Comparison of ENCODE assay signal across 1 cellular context in the genomic region with DNA sequence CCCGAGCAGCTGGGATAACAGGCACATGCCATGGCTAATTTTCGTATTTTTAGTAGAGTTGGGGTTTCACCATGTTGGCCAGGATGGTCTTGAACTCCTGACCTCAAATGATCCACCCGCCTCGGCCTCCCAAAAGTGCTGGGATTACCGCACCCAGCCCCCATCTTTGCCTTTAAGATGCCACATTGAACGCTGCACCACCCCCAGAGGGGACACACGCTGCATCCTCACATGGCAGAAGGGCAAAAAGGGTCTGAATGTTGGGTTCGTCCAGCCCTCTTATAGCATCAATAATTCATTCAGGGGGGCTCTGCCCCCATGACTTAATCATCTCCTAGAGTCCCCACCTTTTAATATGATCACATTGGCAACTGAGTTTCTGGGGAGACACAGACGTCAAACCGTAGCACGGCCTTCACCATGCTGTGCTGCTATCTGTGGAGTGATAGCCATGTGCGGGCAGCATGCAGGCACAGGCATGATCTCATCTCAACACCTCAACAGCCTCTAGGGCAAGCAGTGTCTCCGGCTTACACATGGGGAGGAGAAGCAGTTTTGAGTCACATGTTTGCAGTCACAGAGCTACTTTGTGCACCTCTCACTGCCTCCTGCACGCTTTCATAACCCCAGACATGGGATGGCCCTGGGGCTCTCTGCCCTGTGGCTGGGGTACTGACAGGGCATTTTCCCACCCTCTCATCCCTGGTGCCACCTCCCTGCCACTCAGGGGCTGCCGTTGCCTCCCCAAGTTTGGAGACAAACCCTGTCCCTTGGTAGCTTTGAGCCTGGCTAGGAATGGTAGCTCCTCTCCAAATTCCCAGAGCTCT.
TF ChIP-seq lines count a peak whose summit lies in the region.

No MANE protein-coding gene starts in this region.

TF ChIP-seq in GM23338, 12 proteins besides CTCF, POLR2A, EP300 and RAD21 (continued from another document):
- TF ChIP-seq, protein P1, sequence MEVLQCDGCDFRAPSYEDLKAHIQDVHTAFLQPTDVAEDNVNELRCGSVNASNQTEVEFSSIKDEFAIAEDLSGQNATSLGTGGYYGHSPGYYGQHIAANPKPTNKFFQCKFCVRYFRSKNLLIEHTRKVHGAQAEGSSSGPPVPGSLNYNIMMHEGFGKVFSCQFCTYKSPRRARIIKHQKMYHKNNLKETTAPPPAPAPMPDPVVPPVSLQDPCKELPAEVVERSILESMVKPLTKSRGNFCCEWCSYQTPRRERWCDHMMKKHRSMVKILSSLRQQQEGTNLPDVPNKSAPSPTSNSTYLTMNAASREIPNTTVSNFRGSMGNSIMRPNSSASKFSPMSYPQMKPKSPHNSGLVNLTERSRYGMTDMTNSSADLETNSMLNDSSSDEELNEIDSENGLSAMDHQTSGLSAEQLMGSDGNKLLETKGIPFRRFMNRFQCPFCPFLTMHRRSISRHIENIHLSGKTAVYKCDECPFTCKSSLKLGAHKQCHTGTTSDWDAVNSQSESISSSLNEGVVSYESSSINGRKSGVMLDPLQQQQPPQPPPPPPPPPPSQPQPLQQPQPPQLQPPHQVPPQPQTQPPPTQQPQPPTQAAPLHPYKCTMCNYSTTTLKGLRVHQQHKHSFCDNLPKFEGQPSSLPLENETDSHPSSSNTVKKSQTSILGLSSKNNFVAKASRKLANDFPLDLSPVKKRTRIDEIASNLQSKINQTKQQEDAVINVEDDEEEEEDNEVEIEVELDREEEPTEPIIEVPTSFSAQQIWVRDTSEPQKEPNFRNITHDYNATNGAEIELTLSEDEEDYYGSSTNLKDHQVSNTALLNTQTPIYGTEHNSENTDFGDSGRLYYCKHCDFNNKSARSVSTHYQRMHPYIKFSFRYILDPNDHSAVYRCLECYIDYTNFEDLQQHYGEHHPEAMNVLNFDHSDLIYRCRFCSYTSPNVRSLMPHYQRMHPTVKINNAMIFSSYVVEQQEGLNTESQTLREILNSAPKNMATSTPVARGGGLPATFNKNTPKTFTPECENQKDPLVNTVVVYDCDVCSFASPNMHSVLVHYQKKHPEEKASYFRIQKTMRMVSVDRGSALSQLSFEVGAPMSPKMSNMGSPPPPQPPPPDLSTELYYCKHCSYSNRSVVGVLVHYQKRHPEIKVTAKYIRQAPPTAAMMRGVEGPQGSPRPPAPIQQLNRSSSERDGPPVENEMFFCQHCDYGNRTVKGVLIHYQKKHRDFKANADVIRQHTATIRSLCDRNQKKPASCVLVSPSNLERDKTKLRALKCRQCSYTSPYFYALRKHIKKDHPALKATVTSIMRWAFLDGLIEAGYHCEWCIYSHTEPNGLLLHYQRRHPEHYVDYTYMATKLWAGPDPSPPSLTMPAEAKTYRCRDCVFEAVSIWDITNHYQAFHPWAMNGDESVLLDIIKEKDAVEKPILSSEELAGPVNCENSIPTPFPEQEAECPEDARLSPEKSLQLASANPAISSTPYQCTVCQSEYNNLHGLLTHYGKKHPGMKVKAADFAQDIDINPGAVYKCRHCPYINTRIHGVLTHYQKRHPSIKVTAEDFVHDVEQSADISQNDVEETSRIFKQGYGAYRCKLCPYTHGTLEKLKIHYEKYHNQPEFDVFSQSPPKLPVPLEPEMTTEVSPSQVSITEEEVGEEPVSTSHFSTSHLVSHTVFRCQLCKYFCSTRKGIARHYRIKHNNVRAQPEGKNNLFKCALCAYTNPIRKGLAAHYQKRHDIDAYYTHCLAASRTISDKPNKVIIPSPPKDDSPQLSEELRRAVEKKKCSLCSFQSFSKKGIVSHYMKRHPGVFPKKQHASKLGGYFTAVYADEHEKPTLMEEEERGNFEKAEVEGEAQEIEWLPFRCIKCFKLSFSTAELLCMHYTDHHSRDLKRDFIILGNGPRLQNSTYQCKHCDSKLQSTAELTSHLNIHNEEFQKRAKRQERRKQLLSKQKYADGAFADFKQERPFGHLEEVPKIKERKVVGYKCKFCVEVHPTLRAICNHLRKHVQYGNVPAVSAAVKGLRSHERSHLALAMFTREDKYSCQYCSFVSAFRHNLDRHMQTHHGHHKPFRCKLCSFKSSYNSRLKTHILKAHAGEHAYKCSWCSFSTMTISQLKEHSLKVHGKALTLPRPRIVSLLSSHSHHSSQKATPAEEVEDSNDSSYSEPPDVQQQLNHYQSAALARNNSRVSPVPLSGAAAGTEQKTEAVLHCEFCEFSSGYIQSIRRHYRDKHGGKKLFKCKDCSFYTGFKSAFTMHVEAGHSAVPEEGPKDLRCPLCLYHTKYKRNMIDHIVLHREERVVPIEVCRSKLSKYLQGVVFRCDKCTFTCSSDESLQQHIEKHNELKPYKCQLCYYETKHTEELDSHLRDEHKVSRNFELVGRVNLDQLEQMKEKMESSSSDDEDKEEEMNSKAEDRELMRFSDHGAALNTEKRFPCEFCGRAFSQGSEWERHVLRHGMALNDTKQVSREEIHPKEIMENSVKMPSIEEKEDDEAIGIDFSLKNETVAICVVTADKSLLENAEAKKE (CRISPR knock-in tag; IDR thresholded peaks at IDR 0.05) = no peak
- TF ChIP-seq CREB1 (CRISPR knock-in tag; IDR thresholded peaks at IDR 0.05; ENCODE audit: low read depth) (no peak), NANOG (IDR thresholded peaks at IDR 0.05; ENCODE audit: borderline replicate concordance) (no peak), JUNB (IDR thresholded peaks at IDR 0.05; ENCODE audit: unreplicated experiment) (no peak), ZNF114 (CRISPR knock-in tag; IDR thresholded peaks at IDR 0.05) (no peak), EZH2phosphoT487 (IDR thresholded peaks at IDR 0.05; ENCODE audit: unreplicated experiment) (no peak), EZH2 (IDR thresholded peaks at IDR 0.05; ENCODE audit: low read depth, unreplicated experiment) (no peak)
- TF ChIP-seq, protein P2, sequence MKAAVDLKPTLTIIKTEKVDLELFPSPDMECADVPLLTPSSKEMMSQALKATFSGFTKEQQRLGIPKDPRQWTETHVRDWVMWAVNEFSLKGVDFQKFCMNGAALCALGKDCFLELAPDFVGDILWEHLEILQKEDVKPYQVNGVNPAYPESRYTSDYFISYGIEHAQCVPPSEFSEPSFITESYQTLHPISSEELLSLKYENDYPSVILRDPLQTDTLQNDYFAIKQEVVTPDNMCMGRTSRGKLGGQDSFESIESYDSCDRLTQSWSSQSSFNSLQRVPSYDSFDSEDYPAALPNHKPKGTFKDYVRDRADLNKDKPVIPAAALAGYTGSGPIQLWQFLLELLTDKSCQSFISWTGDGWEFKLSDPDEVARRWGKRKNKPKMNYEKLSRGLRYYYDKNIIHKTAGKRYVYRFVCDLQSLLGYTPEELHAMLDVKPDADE (IDR thresholded peaks at IDR 0.05) = no peak
